In genomic region chr3:142586803-142587406, GRCh38 we compare ENCODE assay signal across 9 cellular contexts. TPM values are rescaled to one million over a fixed set of nuclear protein-coding genes. Genes with fewer than 3 reads are reported as not detected.
DNase-seq lines count a peak whose midpoint lies in the region; FAIRE-seq and TF ChIP-seq lines count a peak whose summit lies in the region.
"Had no signal": no experiment of that assay in that cellular context is flagged by ENCODE, and none has a peak within 500 bp of the region (broad histone marks: within the 10 kb centered on the region; RNA-seq: fewer than 3 reads in every experiment).

No MANE protein-coding gene starts in this region.

- H3K27ac ChIP-seq in neural progenitor cell: no peak overlapping the region

- no peak overlapping the region for H2AFZ ChIP-seq in neural progenitor cell (replicated peaks)

- H3K4me1 ChIP-seq in neural progenitor cell: no peaks in the 10 kb centered on the region

- no peaks in the 10 kb centered on the region for H4K20me1 ChIP-seq in neural progenitor cell (ENCODE audit: low read depth)

- peak; percentile 73 for TF ChIP-seq CTCF in neural progenitor cell (IDR thresholded peaks at IDR 0.05)

- no peak overlapping the region for H3K4me3 ChIP-seq in neural progenitor cell

- H3K4me2 ChIP-seq in neural progenitor cell: no peak overlapping the region

- H3K9me3 ChIP-seq in neural progenitor cell (ENCODE audit: low read depth): no peaks in the 10 kb centered on the region

- H3K36me3 ChIP-seq in neural progenitor cell: no peaks in the 10 kb centered on the region

- no peaks in the 10 kb centered on the region for H3F3A ChIP-seq in neural progenitor cell (ENCODE audit: low read depth)

- no peak overlapping the region for H3K4me3 Mint-ChIP-seq in neural progenitor cell

- no peaks in the 10 kb centered on the region for H3K9me3 Mint-ChIP-seq in neural progenitor cell
- H3K9me3 Mint-ChIP-seq: CD8-positive, alpha-beta memory T cell had no signal

- peak; percentile 44 for DNase-seq in SKM-1 treated with dmso at 0.1 percent for 144 hours (lab: John Stamatoyannopoulos, UW; ENCODE audit: unreplicated experiment)
- DNase-seq in SKM-1 (lab: John Stamatoyannopoulos, UW; ENCODE audit: unreplicated experiment): no peak
- peak; percentile 30 for DNase-seq in H54 (ENCODE audit: insufficient read length, low spot score)
- DNase-seq in NCI-H1436 (lab: John Stamatoyannopoulos, UW): peak; percentile 63
- DNase-seq in SW480 (ENCODE audit: low spot score): peak; percentile 91
- DNase-seq in fibroblast of peridontal ligament (ENCODE audit: extremely low read depth): peak; percentile 88
- peak; percentile 85 for DNase-seq in neural progenitor cell (ENCODE audit: low spot score)
- no peak for DNase-seq in T-helper 9 cell

- no peak overlapping the region for H3K9ac ChIP-seq in neural progenitor cell

- H3K4me1 Mint-ChIP-seq in neural progenitor cell: no peaks in the 10 kb centered on the region
- H3K4me1 Mint-ChIP-seq: CD8-positive, alpha-beta memory T cell had no signal

- H3K27ac Mint-ChIP-seq in neural progenitor cell: no peak overlapping the region
- H3K27ac Mint-ChIP-seq: CD8-positive, alpha-beta memory T cell had no signal

- H3K79me2 ChIP-seq in neural progenitor cell (ENCODE audit: low read depth): no peaks in the 10 kb centered on the region

- no peaks in the 10 kb centered on the region for H3K36me3 Mint-ChIP-seq in neural progenitor cell
- H3K36me3 Mint-ChIP-seq: CD8-positive, alpha-beta memory T cell had no signal

- TF ChIP-seq POLR2A in H54 (IDR thresholded peaks at IDR 0.05; ENCODE audit: low read depth, low read length): no peak

- FAIRE-seq in H54 (lab: Jason Lieb, UNC): peak; percentile 95

- H3K27me3 ChIP-seq in neural progenitor cell: no peaks in the 10 kb centered on the region

- peaks cover 5% of the 10 kb centered on the region for H3K27me3 Mint-ChIP-seq in neural progenitor cell (ENCODE audit: insufficient read depth, low read depth)

RNA-seq across cellular contexts. Expression of gene ATR, which starts 8.4 kb away (rescaled TPM):
- 21.9 and 48.4 TPM in 2 replicates for total RNA-seq in neural progenitor cell (ENCODE audit: low replicate concordance)

RNA-seq across cellular contexts. Expression of gene PLS1, which starts 9.3 kb away (rescaled TPM):
- 15.8 and 22.5 TPM in 2 replicates for total RNA-seq in neural progenitor cell (ENCODE audit: low replicate concordance)

Comparison
In these comparisons a context has a peak if more than half of its experiments do, and no peak if none do; other contexts are left out.
1. DNase-seq: peak in SKM-1 treated with dmso at 0.1 percent for 144 hours (single experiment), H54 (single experiment), NCI-H1436 (single experiment), SW480 (single experiment), fibroblast of peridontal ligament (single experiment) and neural progenitor cell (single experiment); none in SKM-1 (single experiment) and T-helper 9 cell (single experiment).